In the genomic region with DNA sequence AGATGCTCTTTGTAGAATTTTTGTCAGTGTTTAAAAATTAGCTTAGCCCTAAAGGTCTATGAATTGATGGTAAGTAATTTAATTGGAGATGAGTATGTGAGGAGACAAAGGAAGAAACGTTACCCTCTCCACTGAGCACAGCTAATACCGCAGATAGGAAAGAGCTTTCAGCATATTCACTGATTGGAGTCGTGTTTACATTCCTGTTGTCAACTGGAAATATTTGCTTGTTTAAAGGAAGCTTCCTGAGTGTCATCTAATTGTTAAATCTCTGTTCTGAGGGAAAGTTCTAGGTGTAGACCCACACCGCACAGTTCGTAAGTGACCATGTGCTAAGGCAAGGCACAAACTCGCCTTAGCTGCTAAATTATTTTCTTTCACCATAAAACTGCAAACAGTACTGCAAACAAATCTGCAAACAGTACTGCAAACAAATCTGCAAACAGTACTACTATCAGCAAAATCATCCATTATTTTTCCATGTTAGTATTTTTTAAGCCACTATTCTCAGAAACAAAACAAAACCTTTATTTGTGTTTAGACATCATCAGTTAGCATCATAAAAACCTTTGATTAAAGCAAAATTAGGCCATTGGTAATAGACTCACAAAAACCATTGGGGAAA, we compare ENCODE assay signal across 1 cellular context.
TF ChIP-seq lines count a peak whose summit lies in the region.

No MANE protein-coding gene starts in this region.

TF ChIP-seq in H1, 55 proteins besides CTCF, POLR2A, EP300 and RAD21 (continued from another document):
- TF ChIP-seq, protein P1, sequence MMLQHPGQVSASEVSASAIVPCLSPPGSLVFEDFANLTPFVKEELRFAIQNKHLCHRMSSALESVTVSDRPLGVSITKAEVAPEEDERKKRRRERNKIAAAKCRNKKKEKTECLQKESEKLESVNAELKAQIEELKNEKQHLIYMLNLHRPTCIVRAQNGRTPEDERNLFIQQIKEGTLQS (IDR thresholded peaks at IDR 0.05; ENCODE audit: insufficient read depth, low read depth, low read length) = no peak
- TF ChIP-seq CHD2 (IDR thresholded peaks at IDR 0.05; ENCODE audit: low read length) (no peak), KDM1A (IDR thresholded peaks at IDR 0.05; ENCODE audit: borderline replicate concordance, low read length) (no peak), TEAD4 (IDR thresholded peaks at IDR 0.05; ENCODE audit: low read depth, low read length) (no peak), KDM4A (IDR thresholded peaks at IDR 0.05; ENCODE audit: low read depth, low read length, severe bottlenecking) (no peak), SIRT6 (IDR thresholded peaks at IDR 0.05; ENCODE audit: low read length) (no peak), TBP (IDR thresholded peaks at IDR 0.05; ENCODE audit: low read depth, low read length) (no peak), MAFK (IDR thresholded peaks at IDR 0.05; ENCODE audit: low read depth, low read length) (no peak), FOSL1 (IDR thresholded peaks at IDR 0.05; ENCODE audit: insufficient read depth, low read depth, low read length) (no peak), GTF2F1 (IDR thresholded peaks at IDR 0.05; ENCODE audit: borderline replicate concordance, low read depth, low read length) (no peak), CTBP2 (IDR thresholded peaks at IDR 0.05; ENCODE audit: borderline replicate concordance, insufficient read depth, insufficient read length, low read length) (no peak)
- TF ChIP-seq, protein P2, sequence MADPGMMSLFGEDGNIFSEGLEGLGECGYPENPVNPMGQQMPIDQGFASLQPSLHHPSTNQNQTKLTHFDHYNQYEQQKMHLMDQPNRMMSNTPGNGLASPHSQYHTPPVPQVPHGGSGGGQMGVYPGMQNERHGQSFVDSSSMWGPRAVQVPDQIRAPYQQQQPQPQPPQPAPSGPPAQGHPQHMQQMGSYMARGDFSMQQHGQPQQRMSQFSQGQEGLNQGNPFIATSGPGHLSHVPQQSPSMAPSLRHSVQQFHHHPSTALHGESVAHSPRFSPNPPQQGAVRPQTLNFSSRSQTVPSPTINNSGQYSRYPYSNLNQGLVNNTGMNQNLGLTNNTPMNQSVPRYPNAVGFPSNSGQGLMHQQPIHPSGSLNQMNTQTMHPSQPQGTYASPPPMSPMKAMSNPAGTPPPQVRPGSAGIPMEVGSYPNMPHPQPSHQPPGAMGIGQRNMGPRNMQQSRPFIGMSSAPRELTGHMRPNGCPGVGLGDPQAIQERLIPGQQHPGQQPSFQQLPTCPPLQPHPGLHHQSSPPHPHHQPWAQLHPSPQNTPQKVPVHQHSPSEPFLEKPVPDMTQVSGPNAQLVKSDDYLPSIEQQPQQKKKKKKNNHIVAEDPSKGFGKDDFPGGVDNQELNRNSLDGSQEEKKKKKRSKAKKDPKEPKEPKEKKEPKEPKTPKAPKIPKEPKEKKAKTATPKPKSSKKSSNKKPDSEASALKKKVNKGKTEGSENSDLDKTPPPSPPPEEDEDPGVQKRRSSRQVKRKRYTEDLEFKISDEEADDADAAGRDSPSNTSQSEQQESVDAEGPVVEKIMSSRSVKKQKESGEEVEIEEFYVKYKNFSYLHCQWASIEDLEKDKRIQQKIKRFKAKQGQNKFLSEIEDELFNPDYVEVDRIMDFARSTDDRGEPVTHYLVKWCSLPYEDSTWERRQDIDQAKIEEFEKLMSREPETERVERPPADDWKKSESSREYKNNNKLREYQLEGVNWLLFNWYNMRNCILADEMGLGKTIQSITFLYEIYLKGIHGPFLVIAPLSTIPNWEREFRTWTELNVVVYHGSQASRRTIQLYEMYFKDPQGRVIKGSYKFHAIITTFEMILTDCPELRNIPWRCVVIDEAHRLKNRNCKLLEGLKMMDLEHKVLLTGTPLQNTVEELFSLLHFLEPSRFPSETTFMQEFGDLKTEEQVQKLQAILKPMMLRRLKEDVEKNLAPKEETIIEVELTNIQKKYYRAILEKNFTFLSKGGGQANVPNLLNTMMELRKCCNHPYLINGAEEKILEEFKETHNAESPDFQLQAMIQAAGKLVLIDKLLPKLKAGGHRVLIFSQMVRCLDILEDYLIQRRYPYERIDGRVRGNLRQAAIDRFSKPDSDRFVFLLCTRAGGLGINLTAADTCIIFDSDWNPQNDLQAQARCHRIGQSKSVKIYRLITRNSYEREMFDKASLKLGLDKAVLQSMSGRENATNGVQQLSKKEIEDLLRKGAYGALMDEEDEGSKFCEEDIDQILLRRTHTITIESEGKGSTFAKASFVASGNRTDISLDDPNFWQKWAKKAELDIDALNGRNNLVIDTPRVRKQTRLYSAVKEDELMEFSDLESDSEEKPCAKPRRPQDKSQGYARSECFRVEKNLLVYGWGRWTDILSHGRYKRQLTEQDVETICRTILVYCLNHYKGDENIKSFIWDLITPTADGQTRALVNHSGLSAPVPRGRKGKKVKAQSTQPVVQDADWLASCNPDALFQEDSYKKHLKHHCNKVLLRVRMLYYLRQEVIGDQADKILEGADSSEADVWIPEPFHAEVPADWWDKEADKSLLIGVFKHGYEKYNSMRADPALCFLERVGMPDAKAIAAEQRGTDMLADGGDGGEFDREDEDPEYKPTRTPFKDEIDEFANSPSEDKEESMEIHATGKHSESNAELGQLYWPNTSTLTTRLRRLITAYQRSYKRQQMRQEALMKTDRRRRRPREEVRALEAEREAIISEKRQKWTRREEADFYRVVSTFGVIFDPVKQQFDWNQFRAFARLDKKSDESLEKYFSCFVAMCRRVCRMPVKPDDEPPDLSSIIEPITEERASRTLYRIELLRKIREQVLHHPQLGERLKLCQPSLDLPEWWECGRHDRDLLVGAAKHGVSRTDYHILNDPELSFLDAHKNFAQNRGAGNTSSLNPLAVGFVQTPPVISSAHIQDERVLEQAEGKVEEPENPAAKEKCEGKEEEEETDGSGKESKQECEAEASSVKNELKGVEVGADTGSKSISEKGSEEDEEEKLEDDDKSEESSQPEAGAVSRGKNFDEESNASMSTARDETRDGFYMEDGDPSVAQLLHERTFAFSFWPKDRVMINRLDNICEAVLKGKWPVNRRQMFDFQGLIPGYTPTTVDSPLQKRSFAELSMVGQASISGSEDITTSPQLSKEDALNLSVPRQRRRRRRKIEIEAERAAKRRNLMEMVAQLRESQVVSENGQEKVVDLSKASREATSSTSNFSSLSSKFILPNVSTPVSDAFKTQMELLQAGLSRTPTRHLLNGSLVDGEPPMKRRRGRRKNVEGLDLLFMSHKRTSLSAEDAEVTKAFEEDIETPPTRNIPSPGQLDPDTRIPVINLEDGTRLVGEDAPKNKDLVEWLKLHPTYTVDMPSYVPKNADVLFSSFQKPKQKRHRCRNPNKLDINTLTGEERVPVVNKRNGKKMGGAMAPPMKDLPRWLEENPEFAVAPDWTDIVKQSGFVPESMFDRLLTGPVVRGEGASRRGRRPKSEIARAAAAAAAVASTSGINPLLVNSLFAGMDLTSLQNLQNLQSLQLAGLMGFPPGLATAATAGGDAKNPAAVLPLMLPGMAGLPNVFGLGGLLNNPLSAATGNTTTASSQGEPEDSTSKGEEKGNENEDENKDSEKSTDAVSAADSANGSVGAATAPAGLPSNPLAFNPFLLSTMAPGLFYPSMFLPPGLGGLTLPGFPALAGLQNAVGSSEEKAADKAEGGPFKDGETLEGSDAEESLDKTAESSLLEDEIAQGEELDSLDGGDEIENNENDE (IDR thresholded peaks at IDR 0.05; ENCODE audit: insufficient replicate concordance, low read length) = no peak
